19 cellular contexts compared by ENCODE assay signal in the genomic region with DNA sequence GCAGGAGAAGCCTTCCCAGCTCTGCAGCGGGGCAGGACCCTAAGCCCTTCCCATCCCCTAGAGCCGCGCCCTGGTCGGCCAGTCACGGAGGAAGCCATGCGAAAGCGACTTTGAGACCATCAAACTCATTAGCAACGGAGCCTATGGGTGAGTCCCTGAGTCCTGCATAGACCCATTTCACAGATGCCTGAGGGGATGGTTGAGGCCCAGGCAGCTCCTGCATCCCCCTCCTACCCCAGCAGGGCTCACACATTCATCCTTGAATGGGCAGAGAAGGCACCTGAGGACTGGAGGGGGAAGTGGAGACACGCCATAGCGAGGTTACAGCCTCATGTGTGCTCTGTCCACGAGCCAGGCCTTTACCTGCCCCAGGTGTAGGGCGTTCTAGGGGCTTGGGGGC. TPM values are rescaled to one million over a fixed set of nuclear protein-coding genes. Genes with fewer than 3 reads are reported as not detected.
DNase-seq lines count a peak whose midpoint lies in the region; ATAC-seq, FAIRE-seq and TF ChIP-seq lines count a peak whose summit lies in the region.
"Had no signal": no experiment of that assay in that cellular context is flagged by ENCODE, and none has a peak within 500 bp of the region (broad histone marks: within the 10 kb centered on the region; RNA-seq: fewer than 3 reads in every experiment).

No MANE protein-coding gene starts in this region.

- SMC1A ChIA-PET in GM12878 (lab: Charles Lee; ENCODE audit: uncharacterized antibody, unreplicated experiment), result no interaction called here

- in situ Hi-C loops in GM12878 (cut with MboI), result no loop called here

- TF ChIP-seq RAD21 in GM12878 (IDR thresholded peaks at IDR 0.05; ENCODE audit: insufficient read depth, low read depth, low read length), result no peak

- peaks cover 9% of the 10 kb centered on the region for H3K36me3 Mint-ChIP-seq in natural killer cell treated with Interleukin-12 subunit alpha and Interleukin-12 subunit beta and Interleukin-15 and Interleukin-18, amount 100 ng/mL, for 72 hours

- no peak overlapping the region for H2AFZ ChIP-seq in GM12878 (ENCODE audit: control insufficient read depth, low read depth, low read length)

- RAD21 ChIA-PET in GM12878 (lab: Charles Lee; ENCODE audit: unreplicated experiment), result no interaction called here

- H3K4me3 ChIP-seq in HL-60 (replicated peaks; ENCODE audit: insufficient read depth, low read length), result no peak overlapping the region
- no peak overlapping the region for H3K4me3 ChIP-seq in GM12878
- H3K4me3 ChIP-seq: MG63, Peyer's patch, SJSA1 had no signal

- H3K9me3 ChIP-seq in GM12878 (replicated peaks; ENCODE audit: control insufficient read depth, insufficient read depth, low read length), result no peaks in the 10 kb centered on the region
- H3K9me3 ChIP-seq: MG63, Peyer's patch, SJSA1 had no signal

- no TSS peak for BruUV-seq in GM12878 (replicated peaks; lab: Mats Ljungman, UMichigan)

- H3K27me3 ChIP-seq in HL-60 (ENCODE audit: insufficient read depth, poor library complexity, severe bottlenecking) (no peaks in the 10 kb centered on the region), GM12878 (replicated peaks in 1 of 2; ENCODE audit: control insufficient read depth in 2 of 2, insufficient read depth in 2 of 2, low read length in 1 of 2) (no peaks in the 10 kb centered on the region)
- H3K27me3 ChIP-seq: MG63, Peyer's patch, SJSA1 had no signal

- no peak for TF ChIP-seq EP300 in GM12878 (IDR thresholded peaks at IDR 0.05; ENCODE audit: borderline replicate concordance in 1 of 2, control insufficient read depth in 1 of 2, low read depth in 2 of 2, low read length in 2 of 2)

- intact Hi-C loops in GM12878 (cut with micrococcal nuclease; ENCODE audit: unreplicated experiment), result no loop called here

- peak; percentile 30; the same call in 1 of the 2 replicates for TF ChIP-seq POLR2A in GM12878 (IDR thresholded peaks at IDR 0.05; ENCODE audit: low read depth, low read length)

- H3K9ac ChIP-seq in GM12878 (ENCODE audit: control insufficient read depth, insufficient read depth, low read length), result no peak overlapping the region

- H3K27ac Mint-ChIP-seq in natural killer cell treated with Interleukin-12 subunit alpha and Interleukin-12 subunit beta and Interleukin-15 and Interleukin-18, amount 100 ng/mL, for 72 hours, result peak overlapping the region; percentile 93 to 97
- H3K27ac Mint-ChIP-seq: CD4-positive, alpha-beta T cell had no signal

- H3K4me1 Mint-ChIP-seq in natural killer cell treated with Interleukin-12 subunit alpha and Interleukin-12 subunit beta and Interleukin-15 and Interleukin-18, amount 100 ng/mL, for 72 hours (ENCODE audit: low read depth in 2 of 2), result peaks cover 10 to 13% of the 10 kb centered on the region in 2 donors

- no peak for FAIRE-seq in GM12878 (lab: Jason Lieb, UNC)
- FAIRE-seq: H54 had no signal

- H3K27me3 Mint-ChIP-seq in natural killer cell treated with Interleukin-12 subunit alpha and Interleukin-12 subunit beta and Interleukin-15 and Interleukin-18, amount 100 ng/mL, for 72 hours, result no peaks in the 10 kb centered on the region
- H3K27me3 Mint-ChIP-seq: CD4-positive, alpha-beta T cell had no signal

- no peak for ATAC-seq in GM12878
- ATAC-seq in natural killer cell treated with Interleukin-12 subunit alpha and Interleukin-12 subunit beta and Interleukin-15 and Interleukin-18, amount 100 ng/mL, for 72 hours, result no peak

- POLR2A ChIA-PET in GM12878 (lab: Charles Lee), result no interaction called here

- DNase-seq in HL-60 (ENCODE audit: low read depth in 1 of 2, low spot score in 1 of 2) (no peak), GM12878 (ENCODE audit: low read depth, low spot score) (no peak), ecto neural progenitor cell (ENCODE audit: low spot score) (no peak)
- DNase-seq in natural killer cell treated with Interleukin-12 subunit alpha and Interleukin-12 subunit beta and Interleukin-15 and Interleukin-18, amount 100 ng/mL, for 72 hours (ENCODE audit: low spot score), result no peak
- no peak for DNase-seq in central memory CD4-positive, alpha-beta T cell
- DNase-seq: CD4-positive, alpha-beta T cell; COR-L47; DMS79; MG63; NCI-H1417; NCI-H1694 treated with DMSO at 0.1 percent for 48 hours; NCI-H2081 treated with DMSO at 0.1 percent for 48 hours; NCI-H2171 treated with DMSO at 0.1 percent for 48 hours; NCI-H446; NCI-H526; Peyer's patch had no signal

- 94% methylated on average over 12 of the region's 12 CpGs for WGBS in GM12878 (ENCODE audit: insufficient coverage, insufficient replicate concordance, low lambda C conversion rate, missing lambda C conversion rate)

- no peak overlapping the region for H3K4me2 ChIP-seq in GM12878 (ENCODE audit: control insufficient read depth, insufficient read depth)

- H3K9me3 Mint-ChIP-seq in natural killer cell treated with Interleukin-12 subunit alpha and Interleukin-12 subunit beta and Interleukin-15 and Interleukin-18, amount 100 ng/mL, for 72 hours, result no peaks in the 10 kb centered on the region
- H3K9me3 Mint-ChIP-seq: CD4-positive, alpha-beta T cell had no signal

- no peaks in the 10 kb centered on the region for H3K79me2 ChIP-seq in GM12878 (ENCODE audit: control insufficient read depth, insufficient read depth, low read length)

- H3K4me3 Mint-ChIP-seq in natural killer cell treated with Interleukin-12 subunit alpha and Interleukin-12 subunit beta and Interleukin-15 and Interleukin-18, amount 100 ng/mL, for 72 hours, result no peak overlapping the region
- H3K4me3 Mint-ChIP-seq: CD4-positive, alpha-beta T cell had no signal

- peaks cover 17 to 22% of the 10 kb centered on the region in 2 experiments; a peak in 3 of 4 replicates for H3K36me3 ChIP-seq in GM12878 (ENCODE audit: control insufficient read depth in 2 of 2, insufficient read depth in 2 of 2, low read length in 1 of 2)

- CTCF ChIA-PET in GM12878 (lab: Yijun Ruan, JAX), result interaction anchor here (0.5 to 0.7 kb wide), 2 partner anchors 167 to 250 kb away, joined by 3 read pairs; no protein-coding TSS in a partner anchor

- no peaks in the 10 kb centered on the region for H4K20me1 ChIP-seq in GM12878 (ENCODE audit: control insufficient read depth, insufficient read depth)

- no peak for TF ChIP-seq CTCF in HL-60 (IDR thresholded peaks at IDR 0.05; ENCODE audit: insufficient read depth, low read length)
- no peak for TF ChIP-seq CTCF in GM12878 (IDR thresholded peaks at IDR 0.05 in 2 of 3, conservative IDR thresholded peaks at IDR 0.05 in 1 of 3; ENCODE audit: control insufficient read depth in 2 of 3, extremely low read depth in 1 of 3, insufficient read depth in 1 of 3, low read depth in 3 of 3, low read length in 3 of 3)

- H3K4me1 ChIP-seq in GM12878 (ENCODE audit: control insufficient read depth, insufficient read depth, low read length), result no peaks in the 10 kb centered on the region
- H3K4me1 ChIP-seq: Peyer's patch, SJSA1 had no signal

- peak overlapping the region; percentile 75 for H3K27ac ChIP-seq in HL-60 (replicated peaks)
- H3K27ac ChIP-seq in GM12878 (ENCODE audit: control insufficient read depth, insufficient read depth), result no peak overlapping the region
- H3K27ac ChIP-seq: Peyer's patch, SJSA1 had no signal

RNA-seq across cellular contexts. Expression of gene PIK3R2, which starts 24.2 kb away (rescaled TPM):
- total RNA-seq in GM12878 (2013; cell fraction: nucleolus; rRNA removed), result 11.5 and 13.9 TPM in 2 replicates
- total RNA-seq in GM12878 (2014; rRNA removed) (6.3 and 8.0 TPM in 2 replicates), GM12878 (2014; rRNA removed; fragmentation: Illumina TruSeq; extraction: Trizol) (1.9 and 3.9 TPM in 2 replicates), GM12878 (2021) (22.6 and 23.3 TPM in 2 replicates)
- 4.0 TPM for polyA plus RNA-seq in GM12878 (2011; ENCODE audit: low read depth)
- polyA plus RNA-seq in GM12878 (2011; rRNA removed) (2.9 and 6.4 TPM in 2 replicates), GM12878 (2014; fragmentation: Illumina TruSeq; extraction: Trizol) (0.73 and 3.4 TPM in 2 replicates), GM12878 (2014; fragmentation: Nextera tagmentation; extraction: Ambion mirVana) (under 1 TPM; 0.26 to 0.75 TPM), GM12878 (2014; rRNA removed) (5.2 and 5.8 TPM in 2 replicates), GM12878 (2016; fragmentation: Nextera tagmentation; extraction: Ambion mirVana) (1 to 10 TPM; 1.1 TPM)
- polyA plus RNA-seq in GM12878 (2011; cell fraction: cytosol; rRNA removed), result 5.3 and 6.3 TPM in 2 replicates
- polyA plus RNA-seq in GM12878 (2011; cell fraction: nucleus; rRNA removed), result 10.3 and 15.7 TPM in 2 replicates
- 6.4 and 8.5 TPM in 2 replicates for polyA plus RNA-seq in GM12878 (2012)
- 6.4 and 9.5 TPM in 2 replicates for polyA minus RNA-seq in GM12878 (2011; rRNA and poly(A)+ RNA removed)
- 2.9 and 8.8 TPM in 2 replicates for polyA minus RNA-seq in GM12878 (2011; cell fraction: cytosol; rRNA and poly(A)+ RNA removed)
- 2.1 and 3.8 TPM in 2 replicates for polyA minus RNA-seq in GM12878 (2011; cell fraction: nucleus; rRNA and poly(A)+ RNA removed)
- 10 to 100 TPM; 12.6 to 20.1 TPM for total RNA-seq in natural killer cell treated with Interleukin-12 subunit alpha and Interleukin-12 subunit beta and Interleukin-15 and Interleukin-18, amount 100 ng/mL, for 72 hours

RNA-seq across cellular contexts. Expression of gene MAST3, which starts 31.2 kb away (rescaled TPM):
- total RNA-seq in GM12878 (2013; cell fraction: nucleolus; rRNA removed), result 26.5 and 29.4 TPM in 2 replicates
- total RNA-seq in GM12878 (2014; rRNA removed), result 6.1 and 6.4 TPM in 2 replicates
- 2.7 and 3.0 TPM in 2 replicates for total RNA-seq in GM12878 (2014; rRNA removed; fragmentation: Illumina TruSeq; extraction: Trizol)
- total RNA-seq in GM12878 (2021), result 21.5 and 22.2 TPM in 2 replicates
- 4.8 TPM for polyA plus RNA-seq in GM12878 (2011; ENCODE audit: low read depth)
- 1.9 and 4.5 TPM in 2 replicates for polyA plus RNA-seq in GM12878 (2011; rRNA removed)
- 5.0 and 5.8 TPM in 2 replicates for polyA plus RNA-seq in GM12878 (2011; cell fraction: cytosol; rRNA removed)
- 22.0 and 27.3 TPM in 2 replicates for polyA plus RNA-seq in GM12878 (2011; cell fraction: nucleus; rRNA removed)
- polyA plus RNA-seq in GM12878 (2012), result 9.5 and 13.3 TPM in 2 replicates
- 2.8 and 5.3 TPM in 2 replicates for polyA plus RNA-seq in GM12878 (2014; fragmentation: Illumina TruSeq; extraction: Trizol)
- 1 to 10 TPM; 3.5 to 8.5 TPM for polyA plus RNA-seq in GM12878 (2014; fragmentation: Nextera tagmentation; extraction: Ambion mirVana)
- 9.7 and 11.8 TPM in 2 replicates for polyA plus RNA-seq in GM12878 (2014; rRNA removed)
- polyA plus RNA-seq in GM12878 (2016; fragmentation: Nextera tagmentation; extraction: Ambion mirVana), result 10 to 100 TPM in 1 of 2 experiments, 1 to 10 TPM in 1; 9.7 to 10.5 TPM
- 6.1 and 10.3 TPM in 2 replicates for polyA minus RNA-seq in GM12878 (2011; rRNA and poly(A)+ RNA removed)
- polyA minus RNA-seq in GM12878 (2011; cell fraction: cytosol; rRNA and poly(A)+ RNA removed), result 7.2 and 7.9 TPM in 2 replicates
- polyA minus RNA-seq in GM12878 (2011; cell fraction: nucleus; rRNA and poly(A)+ RNA removed), result 9.4 and 12.9 TPM in 2 replicates
- 10 to 100 TPM; 30.3 to 31.4 TPM for total RNA-seq in natural killer cell treated with Interleukin-12 subunit alpha and Interleukin-12 subunit beta and Interleukin-15 and Interleukin-18, amount 100 ng/mL, for 72 hours

RNA-seq across cellular contexts. Expression of gene IL12RB1, which starts 42.1 kb away (rescaled TPM):
- total RNA-seq in GM12878 (2013; cell fraction: nucleolus; rRNA removed), result 13.5 and 19.9 TPM in 2 replicates
- total RNA-seq in GM12878 (2014; rRNA removed) (26.9 and 28.9 TPM in 2 replicates), GM12878 (2014; rRNA removed; fragmentation: Illumina TruSeq; extraction: Trizol) (15.5 and 16.1 TPM in 2 replicates), GM12878 (2021) (28.1 and 29.9 TPM in 2 replicates)
- 6.1 TPM for polyA plus RNA-seq in GM12878 (2011; ENCODE audit: low read depth)
- polyA plus RNA-seq in GM12878 (2011; rRNA removed) (5.5 and 10.8 TPM in 2 replicates), GM12878 (2014; fragmentation: Illumina TruSeq; extraction: Trizol) (6.8 and 14.0 TPM in 2 replicates), GM12878 (2014; fragmentation: Nextera tagmentation; extraction: Ambion mirVana) (1 to 10 TPM; 2.8 to 7.1 TPM), GM12878 (2014; rRNA removed) (26.9 and 30.3 TPM in 2 replicates), GM12878 (2016; fragmentation: Nextera tagmentation; extraction: Ambion mirVana) (10 to 100 TPM; 19.2 to 21.0 TPM)
- polyA plus RNA-seq in GM12878 (2011; cell fraction: cytosol; rRNA removed), result 13.2 and 18.7 TPM in 2 replicates
- polyA plus RNA-seq in GM12878 (2011; cell fraction: nucleus; rRNA removed), result 15.2 and 23.5 TPM in 2 replicates
- polyA plus RNA-seq in GM12878 (2012), result 9.4 and 11.8 TPM in 2 replicates
- polyA minus RNA-seq in GM12878 (2011; rRNA and poly(A)+ RNA removed), result 7.5 and 15.9 TPM in 2 replicates
- polyA minus RNA-seq in GM12878 (2011; cell fraction: cytosol; rRNA and poly(A)+ RNA removed), result 4.9 and 6.2 TPM in 2 replicates
- polyA minus RNA-seq in GM12878 (2011; cell fraction: nucleus; rRNA and poly(A)+ RNA removed), result 10.9 and 17.8 TPM in 2 replicates
- total RNA-seq in natural killer cell treated with Interleukin-12 subunit alpha and Interleukin-12 subunit beta and Interleukin-15 and Interleukin-18, amount 100 ng/mL, for 72 hours, result 100 to 1,000 TPM; 109 to 124 TPM
- total RNA-seq: LHCN-M2 had no signal

RNA-seq across cellular contexts. Expression of gene IFI30, which starts 44.8 kb away (rescaled TPM):
- total RNA-seq in GM12878 (2013; cell fraction: nucleolus; rRNA removed), result 168 and 207 TPM in 2 replicates
- total RNA-seq in GM12878 (2014; rRNA removed) (747 and 845 TPM in 2 replicates), GM12878 (2014; rRNA removed; fragmentation: Illumina TruSeq; extraction: Trizol) (221 and 225 TPM in 2 replicates), GM12878 (2021) (301 and 314 TPM in 2 replicates)
- 218 TPM for polyA plus RNA-seq in GM12878 (2011; ENCODE audit: low read depth)
- polyA plus RNA-seq in GM12878 (2011; rRNA removed) (232 and 365 TPM in 2 replicates), GM12878 (2014; fragmentation: Illumina TruSeq; extraction: Trizol) (147 and 257 TPM in 2 replicates), GM12878 (2014; fragmentation: Nextera tagmentation; extraction: Ambion mirVana) (1,000 to 10,000 TPM; 1,054 to 1,112 TPM), GM12878 (2014; rRNA removed) (492 and 678 TPM in 2 replicates), GM12878 (2016; fragmentation: Nextera tagmentation; extraction: Ambion mirVana) (100 to 1,000 TPM; 445 to 456 TPM)
- polyA plus RNA-seq in GM12878 (2011; cell fraction: cytosol; rRNA removed), result 606 and 650 TPM in 2 replicates
- 189 and 350 TPM in 2 replicates for polyA plus RNA-seq in GM12878 (2011; cell fraction: nucleus; rRNA removed)
- polyA plus RNA-seq in GM12878 (2012), result 260 and 337 TPM in 2 replicates
- 327 and 421 TPM in 2 replicates for polyA minus RNA-seq in GM12878 (2011; rRNA and poly(A)+ RNA removed)
- 126 and 162 TPM in 2 replicates for polyA minus RNA-seq in GM12878 (2011; cell fraction: cytosol; rRNA and poly(A)+ RNA removed)
- polyA minus RNA-seq in GM12878 (2011; cell fraction: nucleus; rRNA and poly(A)+ RNA removed), result 67.9 and 87.0 TPM in 2 replicates
- total RNA-seq in natural killer cell treated with Interleukin-12 subunit alpha and Interleukin-12 subunit beta and Interleukin-15 and Interleukin-18, amount 100 ng/mL, for 72 hours, result 100 to 1,000 TPM in 1 of 2 donors, 10 to 100 TPM in 1; 76.2 to 139 TPM
